ENCODE assay signal across 8 cellular contexts in genomic region chr5:65481171-65481575, GRCh38. TPM values are rescaled to one million over a fixed set of nuclear protein-coding genes. Genes with fewer than 3 reads are reported as not detected.
DNase-seq lines count a peak whose midpoint lies in the region; ATAC-seq, FAIRE-seq and TF ChIP-seq lines count a peak whose summit lies in the region.

No MANE protein-coding gene starts in this region.

- H2BK12ac ChIP-seq in H1 (ENCODE audit: low read depth, low read length) = no peak overlapping the region

- H3K27ac ChIP-seq in cardiac muscle cell = peak overlapping the region; percentile 75
- 0 out of 2 replicates have a peak overlapping the region, but pooled peaks have one; percentile 77 for H3K27ac ChIP-seq in H1 (ENCODE audit: low read depth, low read length)

- H3K4ac ChIP-seq in H1 (replicated peaks; ENCODE audit: insufficient read length, low read depth, low read length) = no peak overlapping the region

- H4K8ac ChIP-seq in H1 (ENCODE audit: extremely low read depth, insufficient read depth, low read length) = no peak overlapping the region

- CTCF ChIA-PET in H1 (lab: Charles Lee; ENCODE audit: partially characterized antibody) = interaction anchor here (0.6 to 6.6 kb wide), 10 partner anchors 10 to 674 kb away, joined by 3 to 63 read pairs (median 4); no protein-coding TSS in a partner anchor

- H3K4me1 ChIP-seq in cardiac muscle cell (ENCODE audit: low read depth) (peaks cover 15% of the 10 kb centered on the region), H1 (replicated peaks in 1 of 4; ENCODE audit: control insufficient read depth in 3 of 4, insufficient read depth in 4 of 4, low read length in 3 of 4) (peaks cover 0 to 11% (median 6%) of the 10 kb centered on the region in 4 experiments; a peak in 4 of 7 replicates), neuron (ENCODE audit: insufficient read depth, low read length) (peaks cover 27% of the 10 kb centered on the region)

- no peaks in the 10 kb centered on the region for H3K79me1 ChIP-seq in H1 (ENCODE audit: low read depth, low read length)

- H3K27me3 ChIP-seq in cardiac muscle cell = no peaks in the 10 kb centered on the region
- no peaks in the 10 kb centered on the region for H3K27me3 ChIP-seq in H1 (replicated peaks in 1 of 4; ENCODE audit: control insufficient read depth in 3 of 4, extremely low read depth in 1 of 4, insufficient read depth in 3 of 4, low read length in 3 of 4)
- H3K27me3 ChIP-seq in neuron (ENCODE audit: insufficient read depth, low read length) = no peaks in the 10 kb centered on the region

- H3K14ac ChIP-seq in H1 (ENCODE audit: insufficient read length) = no peak overlapping the region

- H2BK20ac ChIP-seq in H1 (ENCODE audit: low read length) = no peak overlapping the region

- H3K4me3 ChIP-seq in cardiac muscle cell (peak overlapping the region; percentile 48), H1 (ENCODE audit: extremely low read depth in 1 of 4, insufficient read depth in 2 of 4, low read depth in 3 of 4, low read length in 4 of 4) (peak overlapping the region; percentile 50 to 79 (median 60); a peak in 7 of 8 replicates), neuron (ENCODE audit: low read length) (peak overlapping the region; percentile 73)
- H3K4me3 ChIP-seq in Jurkat, Clone E6-1 (ENCODE audit: low read length) = peak overlapping the region; percentile 86

- peaks cover 7% of the 10 kb centered on the region; the same call in 1 of the 2 replicates for H3K36me3 Mint-ChIP-seq in HFFc6 (ENCODE audit: low read depth)

- H3K27me3 Mint-ChIP-seq in HFFc6 (ENCODE audit: insufficient read depth) = no peaks in the 10 kb centered on the region; the same call in 1 of the 2 replicates

- intact Hi-C loops in Right ventricle myocardium superior (cut with DNase I) = loop anchor here (5.0 kb wide), 2 partner anchors 379 to 669 kb away; no protein-coding TSS in a partner anchor

- H3K9me3 ChIP-seq in cardiac muscle cell (ENCODE audit: low read depth) (no peaks in the 10 kb centered on the region), H1 (ENCODE audit: insufficient read depth in 2 of 2, low read depth in 1 of 2, low read length in 1 of 2) (peaks cover 0 to 3% of the 10 kb centered on the region in 2 experiments; a peak in 1 of 4 replicates), neuron (ENCODE audit: low read length) (no peaks in the 10 kb centered on the region)

- no peak for TF ChIP-seq RAD21 in H1 (IDR thresholded peaks at IDR 0.05 in 1 of 2, conservative IDR thresholded peaks at IDR 0.05 in 1 of 2; ENCODE audit: low read depth in 2 of 2, low read length in 2 of 2)

- peak overlapping the region; percentile 61 to 81 for H3K4me2 ChIP-seq in H1 (ENCODE audit: insufficient read depth in 1 of 2, low read depth in 2 of 2, low read length in 2 of 2)

- H2AK5ac ChIP-seq in H1 (ENCODE audit: low read depth, low read length) = no peak overlapping the region

- peak; percentile 9 to 20 for DNase-seq in cardiac muscle cell (ENCODE audit: low read depth in 1 of 2, low spot score in 1 of 2)
- DNase-seq in Right ventricle myocardium superior = no peak
- DNase-seq in Jurkat, Clone E6-1 (ENCODE audit: low read depth, low spot score) = no peak
- DNase-seq in H1 (ENCODE audit: low read depth in 1 of 2, low spot score in 2 of 2) = no peak
- DNase-seq in medulla oblongata (ENCODE audit: extremely low spot score) = no peak
- DNase-seq in HFFc6 = no peak
- no peak for DNase-seq in NCI-H2227 (lab: John Stamatoyannopoulos, UW; ENCODE audit: unreplicated experiment)

- no peak overlapping the region for H2BK15ac ChIP-seq in H1 (ENCODE audit: low read length)

- H2AFZ ChIP-seq in H1 (ENCODE audit: low read length) (peak overlapping the region; percentile 25; the same call in 1 of the 2 replicates), neuron (ENCODE audit: low read depth, low read length) (peak overlapping the region; percentile 96)

- no peak for FAIRE-seq in H1 (lab: Jason Lieb, UNC)

- no peak for TF ChIP-seq POLR2A in H1 (IDR thresholded peaks at IDR 0.05; ENCODE audit: control extremely low read depth in 1 of 2, low read depth in 2 of 2, low read length in 2 of 2)

- no peak for ATAC-seq in Right ventricle myocardium superior (ENCODE audit: poor library complexity)

- no peak overlapping the region for H3K4me3 Mint-ChIP-seq in HFFc6

- H3K18ac ChIP-seq in H1 (ENCODE audit: extremely low read depth, low read length) = no peak overlapping the region

- peaks cover 7% of the 10 kb centered on the region for H3K4me1 Mint-ChIP-seq in HFFc6 (ENCODE audit: low read depth)

- WGBS in H1 (ENCODE audit: extremely low coverage in 1 of 2, insufficient coverage in 1 of 2, insufficient read length in 1 of 2, insufficient replicate concordance in 2 of 2, low coverage in 1 of 2, low lambda C conversion rate in 2 of 2, missing lambda C conversion rate in 1 of 2), 2 experiments = 13% methylated on average over 7 of the region's 7 CpGs; no CpG with 5 or more reads in 1 of the 2 experiments

- H3K23ac ChIP-seq in H1 (ENCODE audit: insufficient read length) = no peak overlapping the region

- H3K36me3 ChIP-seq in cardiac muscle cell (no peaks in the 10 kb centered on the region), H1 (ENCODE audit: control insufficient read depth in 2 of 4, insufficient read depth in 4 of 4, low read length in 3 of 4) (no peaks in the 10 kb centered on the region), neuron (ENCODE audit: insufficient read depth, low read length) (no peaks in the 10 kb centered on the region)

- no peak overlapping the region for H3K27ac Mint-ChIP-seq in HFFc6

- POLR2A ChIA-PET in H1 (lab: Charles Lee; ENCODE audit: partially characterized antibody) = interaction anchor here (0.8 to 2.0 kb wide), 4 partner anchors 14 to 713 kb away, joined by 3 to 4 read pairs (median 4); partner anchors contain the start of genes CENPK, CWC27, PPWD1 and SREK1IP1

- no peak overlapping the region for H2BK5ac ChIP-seq in H1 (ENCODE audit: low read depth, low read length)

- H3K23me2 ChIP-seq in H1 (ENCODE audit: low read depth, low read length) = peaks cover 15% of the 10 kb centered on the region

- TF ChIP-seq EP300 in H1 (IDR thresholded peaks at IDR 0.05; ENCODE audit: borderline replicate concordance in 1 of 2, low read depth in 2 of 2, low read length in 2 of 2) = no peak

- H3K79me2 ChIP-seq in H1 (ENCODE audit: control insufficient read depth in 1 of 2, insufficient read depth in 2 of 2, low read length in 2 of 2) = no peaks in the 10 kb centered on the region

- H3K9me3 Mint-ChIP-seq in HFFc6 = no peaks in the 10 kb centered on the region

- H3K9ac ChIP-seq in H1 (replicated peaks in 1 of 4; ENCODE audit: extremely low read depth in 1 of 4, low read depth in 3 of 4, low read length in 3 of 4) = no peak overlapping the region

- no peak overlapping the region for H3K56ac ChIP-seq in H1 (replicated peaks; ENCODE audit: insufficient read length, low read depth, low read length)

- H2BK120ac ChIP-seq in H1 (replicated peaks; ENCODE audit: low read depth, low read length) = no peak overlapping the region

- H4K91ac ChIP-seq in H1 (replicated peaks; ENCODE audit: insufficient read length, low read length) = no peak overlapping the region

- no peaks in the 10 kb centered on the region for H4K20me1 ChIP-seq in H1 (replicated peaks in 1 of 2; ENCODE audit: control insufficient read depth in 1 of 2, insufficient read depth in 2 of 2, low read length in 2 of 2)

- H4K5ac ChIP-seq in H1 (ENCODE audit: insufficient read length, low read depth, low read length) = no peak overlapping the region

- no peak for TF ChIP-seq CTCF in cardiac muscle cell (IDR thresholded peaks at IDR 0.05; ENCODE audit: low read depth, low read length)
- TF ChIP-seq CTCF in H1 (IDR thresholded peaks at IDR 0.05; ENCODE audit: control extremely low read depth in 1 of 3, insufficient read depth in 1 of 3, low read depth in 1 of 3, low read length in 3 of 3) = no peak
- TF ChIP-seq CTCF in HFFc6 (IDR thresholded peaks at IDR 0.05) = no peak

TF ChIP-seq in H1, 55 proteins besides CTCF, POLR2A, EP300 and RAD21 (continues in another document):
- TF ChIP-seq MAFK (IDR thresholded peaks at IDR 0.05; ENCODE audit: low read depth, low read length) (no peak), SUZ12 (IDR thresholded peaks at IDR 0.05; ENCODE audit: low read length) (no peak), BCL11A (IDR thresholded peaks at IDR 0.05; ENCODE audit: low read depth in 2 of 2, low read length in 2 of 2) (no peak), SP2 (IDR thresholded peaks at IDR 0.05; ENCODE audit: low read length) (no peak), KDM1A (IDR thresholded peaks at IDR 0.05; ENCODE audit: borderline replicate concordance, low read length) (no peak), KDM4A (IDR thresholded peaks at IDR 0.05; ENCODE audit: low read depth, low read length, severe bottlenecking) (no peak), SAP30 (IDR thresholded peaks at IDR 0.05; ENCODE audit: insufficient read depth, insufficient replicate concordance, low read length) (no peak), CTBP2 (IDR thresholded peaks at IDR 0.05; ENCODE audit: borderline replicate concordance, insufficient read depth, insufficient read length, low read length) (no peak), HDAC6 (IDR thresholded peaks at IDR 0.05; ENCODE audit: low read depth, low read length) (no peak), KDM5A (IDR thresholded peaks at IDR 0.05; ENCODE audit: low read length) (no peak), TAF7 (optimal IDR thresholded peaks at IDR 0.05; ENCODE audit: borderline replicate concordance, low read depth, low read length) (no peak), JUN (IDR thresholded peaks at IDR 0.05; ENCODE audit: low read depth, low read length) (no peak), RFX5 (IDR thresholded peaks at IDR 0.05; ENCODE audit: borderline replicate concordance, low read depth, low read length) (no peak), SRF (IDR thresholded peaks at IDR 0.05; ENCODE audit: low read depth, low read length) (no peak), ASH2L (IDR thresholded peaks at IDR 0.05; ENCODE audit: low read length) (no peak), BACH1 (IDR thresholded peaks at IDR 0.05; ENCODE audit: low read length) (no peak)

RNA-seq across cellular contexts. Expression of gene ADAMTS6, which starts 0.5 kb away (rescaled TPM):
- total RNA-seq in cardiac muscle cell (15.4 and 21.2 TPM in 2 replicates), Right ventricle myocardium superior (0.78 TPM)
- polyA plus RNA-seq in cardiac muscle cell (3.3 and 8.8 TPM in 2 replicates), H1 (2011; rRNA removed) (0.74 and 0.91 TPM in 2 replicates)
- polyA plus RNA-seq in Jurkat, Clone E6-1 (2012; ENCODE audit: insufficient read depth, insufficient read length) = 0.52 TPM
- 1.7 and 2.4 TPM in 2 replicates for total RNA-seq in H1 (2021; fragmentation: NEBNext Ultra II Directional; extraction: Animal tissue kit (Norgen Biotek cat#: 25700))
- 1.4 TPM for polyA plus RNA-seq in H1 (2011; cell fraction: cytosol; rRNA removed)
- polyA plus RNA-seq in H1 (2011; cell fraction: nucleus; rRNA removed) = 3.6 TPM
- 0.50 to 1.1 TPM (median 0.81 TPM) in 4 replicates for polyA plus RNA-seq in H1 (2012, experiment 1 of 2)
- polyA plus RNA-seq in H1 (2012, experiment 2 of 2) = 0.04 TPM
- polyA plus RNA-seq in H1 (2013, experiment 1 of 2) = 0.81 TPM
- polyA plus RNA-seq in H1 (2013, experiment 2 of 2) = 0.66 TPM
- 9.9 and 11.8 TPM in 2 replicates for polyA minus RNA-seq in H1 (2011; rRNA and poly(A)+ RNA removed)
- polyA minus RNA-seq in H1 (2011; cell fraction: cytosol; rRNA and poly(A)+ RNA removed) = 4.1 TPM
- 22.2 TPM for polyA minus RNA-seq in H1 (2011; cell fraction: nucleus; rRNA and poly(A)+ RNA removed)
- total RNA-seq in HFFc6 (2021; fragmentation: NEBNext Ultra II Directional; extraction: Animal tissue kit (Norgen Biotek cat#: 25700)) = 10 to 100 TPM; 23.1 to 29.9 (median 28.3) TPM

Comparison
In these comparisons a context has a peak if more than half of its experiments do, and no peak if none do; other contexts are left out.
1. DNase-seq: peak in cardiac muscle cell (2 of 2); none in Right ventricle myocardium superior (single experiment), Jurkat, Clone E6-1 (single experiment), H1 (0 of 2), medulla oblongata (single experiment), HFFc6 (single experiment) and NCI-H2227 (single experiment).
2. Peak in every context shown above with its lines, with median percentiles within 50 percentile points of each other: H3K4me3 ChIP-seq.